Comparison of ENCODE assay signal across 11 cellular contexts in the genomic region with DNA sequence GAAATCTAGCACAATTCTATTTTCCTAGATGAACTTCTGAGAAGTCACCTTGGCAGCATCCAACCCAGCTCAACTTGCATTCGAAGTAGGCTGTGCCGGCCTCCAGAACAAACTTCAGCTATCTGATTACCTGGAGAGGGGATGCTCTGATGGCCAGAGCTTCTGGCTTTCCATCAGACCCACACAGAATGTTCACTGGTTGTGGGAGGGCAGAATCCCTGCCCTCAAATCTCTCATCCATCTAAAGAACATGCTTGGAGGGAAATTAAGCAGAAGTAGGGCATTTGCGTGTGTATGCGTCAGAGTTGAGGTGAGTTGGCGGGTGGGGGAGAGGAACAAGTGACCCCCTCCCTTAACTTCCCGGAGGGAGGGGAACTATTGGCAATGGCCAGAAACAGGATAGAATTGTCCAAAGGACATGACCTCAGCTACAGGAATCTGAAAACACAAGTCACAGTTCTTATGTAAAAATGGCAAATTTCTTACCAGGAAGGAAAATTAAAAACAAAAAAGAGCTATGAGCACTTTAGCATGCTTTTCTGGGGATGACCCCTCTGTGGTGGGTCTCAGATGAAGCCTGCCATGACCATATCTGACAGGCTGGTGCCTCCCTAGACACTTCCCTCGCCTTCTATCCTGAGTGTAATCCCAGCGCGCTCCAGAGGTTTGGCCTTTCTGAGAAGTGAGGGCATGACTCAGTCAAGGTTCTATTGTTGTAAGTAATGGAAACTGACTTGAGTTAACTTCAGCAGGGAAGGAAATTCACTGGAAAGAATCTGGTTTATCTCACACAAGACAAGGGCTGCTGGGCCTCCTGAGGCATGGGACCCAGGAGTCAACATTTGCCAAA.
DNase-seq lines count a peak whose midpoint lies in the region; ATAC-seq and TF ChIP-seq lines count a peak whose summit lies in the region.
"Had no signal": no experiment of that assay in that cellular context is flagged by ENCODE, and none has a peak within 500 bp of the region (broad histone marks: within the 10 kb centered on the region; RNA-seq: fewer than 3 reads in every experiment).

No MANE protein-coding gene starts in this region.

- peaks cover 5% of the 10 kb centered on the region for H3K4me1 ChIP-seq in right cardiac atrium (ENCODE audit: control insufficient read depth, insufficient read depth, low read length)
- peaks cover 34% of the 10 kb centered on the region for H3K4me1 ChIP-seq in rectal smooth muscle tissue (ENCODE audit: control insufficient read depth, insufficient read depth, low read length)
- H3K4me1 ChIP-seq in upper lobe of left lung, result no peaks in the 10 kb centered on the region
- H3K4me1 ChIP-seq: SJCRH30 had no signal

- H3K36me3 ChIP-seq in rectal smooth muscle tissue (ENCODE audit: control insufficient read depth, insufficient read depth, low read length) (no peaks in the 10 kb centered on the region), upper lobe of left lung (no peaks in the 10 kb centered on the region)
- H3K36me3 ChIP-seq: SJCRH30 had no signal

- no peaks in the 10 kb centered on the region; the same call in none of the 2 replicates for H3K27me3 Mint-ChIP-seq in HFFc6 (ENCODE audit: insufficient read depth)
- no peaks in the 10 kb centered on the region for H3K27me3 Mint-ChIP-seq in activated naive CD4-positive, alpha-beta T cell treated with anti-CD3 and anti-CD28 coated beads for 36 hours (ENCODE audit: low read depth)

- no peak overlapping the region; the same call in 1 of the 2 replicates for H3K27ac Mint-ChIP-seq in HFFc6
- H3K27ac Mint-ChIP-seq in activated naive CD4-positive, alpha-beta T cell treated with anti-CD3 and anti-CD28 coated beads for 36 hours, result no peak overlapping the region
- H3K27ac Mint-ChIP-seq: activated naive CD8-positive, alpha-beta T cell treated with anti-CD3 and anti-CD28 coated beads, Interleukin-2, amount 10 ng/mL, durations not matched to agents 7 days and 5 days had no signal

- WGBS in right cardiac atrium, result 70% methylated on average over 9 of the region's 9 CpGs
- WGBS in upper lobe of left lung, 2 donors, result 88 to 91% methylated on average over 9 of the region's 9 CpGs

- H3K9me3 Mint-ChIP-seq in HFFc6, result no peaks in the 10 kb centered on the region
- H3K9me3 Mint-ChIP-seq in activated naive CD4-positive, alpha-beta T cell treated with anti-CD3 and anti-CD28 coated beads for 36 hours, result no peaks in the 10 kb centered on the region
- H3K9me3 Mint-ChIP-seq: activated naive CD8-positive, alpha-beta T cell treated with anti-CD3 and anti-CD28 coated beads, Interleukin-2, amount 10 ng/mL, durations not matched to agents 7 days and 5 days had no signal

- DNase-seq in HFFc6 (peak; percentile 33), choroid plexus epithelial cell (ENCODE audit: low read depth) (peak; percentile 12), right cardiac atrium (peak in 2 of 3 donors; percentile 64 to 66), amygdala (lab: John Stamatoyannopoulos, UW) (no peak), upper lobe of left lung (no peak)
- DNase-seq in stimulated activated CD4-positive, alpha-beta T cell treated with anti-CD3 and anti-CD28 coated beads, Interleukin-12 subunit alpha, Interleukin-12 subunit beta, amount 100 ng/mL, for 4 hours, result no peak
- DNase-seq in activated naive CD4-positive, alpha-beta T cell treated with anti-CD3 and anti-CD28 coated beads for 36 hours, result no peak
- DNase-seq: activated naive CD8-positive, alpha-beta T cell treated with anti-CD3 and anti-CD28 coated beads, Interleukin-2, amount 10 ng/mL, durations not matched to agents 7 days and 5 days; SJCRH30; small intestine had no signal

- no peaks in the 10 kb centered on the region for H3K27me3 ChIP-seq in right cardiac atrium (ENCODE audit: control insufficient read depth, insufficient read depth)
- no peaks in the 10 kb centered on the region for H3K27me3 ChIP-seq in rectal smooth muscle tissue (ENCODE audit: control insufficient read depth, insufficient read depth, low read length)
- no peaks in the 10 kb centered on the region for H3K27me3 ChIP-seq in upper lobe of left lung
- H3K27me3 ChIP-seq: SJCRH30 had no signal

- TF ChIP-seq EP300 in upper lobe of left lung (IDR thresholded peaks at IDR 0.05), result no peak

- H3K27ac ChIP-seq in right cardiac atrium (ENCODE audit: low read length), result no peak overlapping the region
- H3K27ac ChIP-seq in rectal smooth muscle tissue (ENCODE audit: low read depth, low read length), result peak overlapping the region; percentile 94
- H3K27ac ChIP-seq in upper lobe of left lung, result no peak overlapping the region
- H3K27ac ChIP-seq: SJCRH30 had no signal

- peaks cover 49% of the 10 kb centered on the region for H3K4me1 Mint-ChIP-seq in HFFc6 (ENCODE audit: low read depth)
- H3K4me1 Mint-ChIP-seq in activated naive CD4-positive, alpha-beta T cell treated with anti-CD3 and anti-CD28 coated beads for 36 hours (ENCODE audit: low read depth), result no peaks in the 10 kb centered on the region
- H3K4me1 Mint-ChIP-seq: activated naive CD8-positive, alpha-beta T cell treated with anti-CD3 and anti-CD28 coated beads, Interleukin-2, amount 10 ng/mL, durations not matched to agents 7 days and 5 days had no signal

- no peak overlapping the region for H3K9ac ChIP-seq in rectal smooth muscle tissue (ENCODE audit: low read length)

- H3K36me3 Mint-ChIP-seq in HFFc6 (ENCODE audit: low read depth), result peaks cover 9% of the 10 kb centered on the region; the same call in 1 of the 2 replicates
- H3K36me3 Mint-ChIP-seq in activated naive CD4-positive, alpha-beta T cell treated with anti-CD3 and anti-CD28 coated beads for 36 hours (ENCODE audit: low read depth), result no peaks in the 10 kb centered on the region
- H3K36me3 Mint-ChIP-seq: activated naive CD8-positive, alpha-beta T cell treated with anti-CD3 and anti-CD28 coated beads, Interleukin-2, amount 10 ng/mL, durations not matched to agents 7 days and 5 days had no signal

- CTCF ChIA-PET in activated naive CD4-positive, alpha-beta T cell treated with anti-CD3 and anti-CD28 coated beads for 36 hours (lab: Charles Lee), result interaction anchor here (0.5 kb wide), 1 partner anchor 11 kb away, joined by 3 read pairs; no protein-coding TSS in a partner anchor

- ATAC-seq in right cardiac atrium (peak; percentile 81 to 95), upper lobe of left lung (ENCODE audit: low FRiP score in 2 of 2) (no peak)

- intact Hi-C loops in right cardiac atrium (cut with DNase I), result no loop called here
- intact Hi-C loops in activated naive CD4-positive, alpha-beta T cell treated with anti-CD3 and anti-CD28 coated beads for 36 hours (cut with micrococcal nuclease), result no loop called here

- H3K4me3 ChIP-seq in choroid plexus epithelial cell (ENCODE audit: low read depth, low read length), result no peak overlapping the region
- H3K4me3 ChIP-seq in right cardiac atrium (ENCODE audit: low read length), result no peak overlapping the region
- H3K4me3 ChIP-seq in rectal smooth muscle tissue (ENCODE audit: low read length), result no peak overlapping the region
- H3K4me3 ChIP-seq in upper lobe of left lung, result no peak overlapping the region
- H3K4me3 ChIP-seq: SJCRH30 had no signal

- H3K4me3 Mint-ChIP-seq in HFFc6, result no peak overlapping the region
- no peak overlapping the region for H3K4me3 Mint-ChIP-seq in activated naive CD4-positive, alpha-beta T cell treated with anti-CD3 and anti-CD28 coated beads for 36 hours
- H3K4me3 Mint-ChIP-seq: activated naive CD8-positive, alpha-beta T cell treated with anti-CD3 and anti-CD28 coated beads, Interleukin-2, amount 10 ng/mL, durations not matched to agents 7 days and 5 days had no signal

- H3K9me3 ChIP-seq in right cardiac atrium (ENCODE audit: control insufficient read depth, low read length) (no peaks in the 10 kb centered on the region), upper lobe of left lung (no peaks in the 10 kb centered on the region)
- H3K9me3 ChIP-seq: SJCRH30 had no signal

- TF ChIP-seq POLR2A in upper lobe of left lung (IDR thresholded peaks at IDR 0.05), result no peak

- TF ChIP-seq CTCF in HFFc6 (IDR thresholded peaks at IDR 0.05) (no peak), choroid plexus epithelial cell (conservative IDR thresholded peaks at IDR 0.05; ENCODE audit: low read depth, low read length) (no peak), upper lobe of left lung (IDR thresholded peaks at IDR 0.05) (no peak)

Comparison
In these comparisons a context has a peak if more than half of its experiments do, and no peak if none do; other contexts are left out.
1. DNase-seq: peak in HFFc6 (single experiment), choroid plexus epithelial cell (single experiment) and right cardiac atrium (2 of 3); none in stimulated activated CD4-positive, alpha-beta T cell treated with anti-CD3 and anti-CD28 coated beads, Interleukin-12 subunit alpha, Interleukin-12 subunit beta, amount 100 ng/mL, for 4 hours (single experiment), amygdala (0 of 56), activated naive CD4-positive, alpha-beta T cell treated with anti-CD3 and anti-CD28 coated beads for 36 hours (single experiment) and upper lobe of left lung (0 of 2).
2. ATAC-seq: peak in right cardiac atrium (2 of 2); none in upper lobe of left lung (0 of 2).